ENCODE assay signal across 28 cellular contexts in genomic region chr10:52346394-52347326, GRCh38. TPM values are rescaled to one million over a fixed set of nuclear protein-coding genes. Genes with fewer than 3 reads are reported as not detected.
"Had no signal": no experiment of that assay in that cellular context is flagged by ENCODE, and none has a peak within 500 bp of the region (broad histone marks: within the 10 kb centered on the region; RNA-seq: fewer than 3 reads in every experiment).

No MANE protein-coding gene starts in this region.

- H3K27ac ChIP-seq: esophagus muscularis mucosa, gastrocnemius medialis, parathyroid adenoma, right lobe of liver, testis had no signal

- DNase-seq: activated B cell treated with CpG ODN at 0.5 μM for 24 hours; activated CD4-positive, alpha-beta memory T cell treated with anti-CD3 and anti-CD28 coated beads for 36 hours; activated CD4-positive, alpha-beta T cell treated with anti-CD3 and anti-CD28 coated beads for 4 hours; activated gamma-delta T cell; activated naive CD4-positive, alpha-beta T cell treated with anti-CD3 and anti-CD28 coated beads, Interleukin-2, amount 50 U/mL, for 16 hours; activated naive CD8-positive, alpha-beta T cell treated with anti-CD3 and anti-CD28 coated beads, Interleukin-2, amount 50 U/mL, for 24 hours; caudate nucleus; effector memory CD4-positive, alpha-beta T cell; head of caudate nucleus; left cardiac atrium; nephron progenitor cell; nucleus accumbens; right lobe of liver; small intestine; stimulated activated CD4-positive, alpha-beta T cell treated with anti-CD3 and anti-CD28 coated beads, Interleukin-15, amount 100 ng/mL, for 24 hours; stimulated activated CD8-positive, alpha-beta memory T cell treated with anti-CD3 and anti-CD28 coated beads, Interleukin-4, amount 100 ng/mL, for 48 hours; stimulated activated naive CD4-positive, alpha-beta T cell; SW 1271; T-helper 17 cell; testis; trophoblast cell had no signal

- H3K4me1 Mint-ChIP-seq: activated B cell treated with CpG ODN at 0.5 μM for 24 hours; activated naive CD8-positive, alpha-beta T cell treated with anti-CD3 and anti-CD28 coated beads, Interleukin-2, amount 50 U/mL, for 24 hours; memory B cell; nephron progenitor cell; T-helper 17 cell had no signal

- H3K4me3 ChIP-seq: esophagus muscularis mucosa, gastrocnemius medialis, mucosa of descending colon, right lobe of liver had no signal

- FAIRE-seq: endothelial cell of umbilical vein, small intestine had no signal

- H3K4me1 ChIP-seq: esophagus muscularis mucosa, gastrocnemius medialis, parathyroid adenoma, right lobe of liver, testis had no signal

- H3K27me3 ChIP-seq: gastrocnemius medialis, right lobe of liver, testis had no signal

- ATAC-seq: activated naive CD8-positive, alpha-beta T cell treated with anti-CD3 and anti-CD28 coated beads, Interleukin-2, amount 50 U/mL, for 24 hours; gastrocnemius medialis; left cardiac atrium; T-helper 17 cell had no signal

- H3K9ac ChIP-seq: parathyroid adenoma had no signal

- H3K36me3 ChIP-seq: esophagus muscularis mucosa, gastrocnemius medialis, right lobe of liver had no signal

- H2AFZ ChIP-seq: parathyroid adenoma had no signal

- H3K9me3 ChIP-seq: esophagus muscularis mucosa, gastrocnemius medialis, mucosa of descending colon, right lobe of liver, testis had no signal

- H3K27ac Mint-ChIP-seq: activated B cell treated with CpG ODN at 0.5 μM for 24 hours; activated CD4-positive, alpha-beta memory T cell treated with anti-CD3 and anti-CD28 coated beads for 36 hours; activated naive CD8-positive, alpha-beta T cell treated with anti-CD3 and anti-CD28 coated beads, Interleukin-2, amount 50 U/mL, for 24 hours; dendritic cell treated with granulocyte-macrophage colony-stimulating factor and Interleukin-4, amounts not matched to agents 40 ng/mL and 50 ng/mL, for 4 days; memory B cell; nephron progenitor cell; T-helper 17 cell had no signal

- H3K9me3 Mint-ChIP-seq: activated B cell treated with CpG ODN at 0.5 μM for 24 hours; activated CD4-positive, alpha-beta memory T cell treated with anti-CD3 and anti-CD28 coated beads for 36 hours; activated naive CD8-positive, alpha-beta T cell treated with anti-CD3 and anti-CD28 coated beads, Interleukin-2, amount 50 U/mL, for 24 hours; dendritic cell treated with granulocyte-macrophage colony-stimulating factor and Interleukin-4, amounts not matched to agents 40 ng/mL and 50 ng/mL, for 4 days; memory B cell; nephron progenitor cell had no signal

- H3K36me3 Mint-ChIP-seq: activated CD4-positive, alpha-beta memory T cell treated with anti-CD3 and anti-CD28 coated beads for 36 hours; memory B cell had no signal

- H3K4me3 Mint-ChIP-seq: activated B cell treated with CpG ODN at 0.5 μM for 24 hours; activated CD4-positive, alpha-beta memory T cell treated with anti-CD3 and anti-CD28 coated beads for 36 hours; activated naive CD8-positive, alpha-beta T cell treated with anti-CD3 and anti-CD28 coated beads, Interleukin-2, amount 50 U/mL, for 24 hours; dendritic cell treated with granulocyte-macrophage colony-stimulating factor and Interleukin-4, amounts not matched to agents 40 ng/mL and 50 ng/mL, for 4 days; memory B cell; nephron progenitor cell; T-helper 17 cell had no signal

- H3K27me3 Mint-ChIP-seq: activated B cell treated with CpG ODN at 0.5 μM for 24 hours; activated CD4-positive, alpha-beta memory T cell treated with anti-CD3 and anti-CD28 coated beads for 36 hours; dendritic cell treated with granulocyte-macrophage colony-stimulating factor and Interleukin-4, amounts not matched to agents 40 ng/mL and 50 ng/mL, for 4 days; memory B cell; T-helper 17 cell had no signal

RNA-seq across cellular contexts. Expression of gene DKK1, which starts 32.6 kb away (rescaled TPM):
- total RNA-seq: activated B cell treated with CpG ODN at 0.5 μM for 24 hours; activated CD4-positive, alpha-beta memory T cell treated with anti-CD3 and anti-CD28 coated beads for 36 hours; left cardiac atrium; right lobe of liver; T-helper 17 cell had no signal
